In genomic region chr2:163667064-163667887, GRCh38 we compare ENCODE assay signal across 10 cellular contexts.
DNase-seq lines count a peak whose midpoint lies in the region; ATAC-seq and TF ChIP-seq lines count a peak whose summit lies in the region.
"Had no signal": no experiment of that assay in that cellular context is flagged by ENCODE, and none has a peak within 500 bp of the region (broad histone marks: within the 10 kb centered on the region; RNA-seq: fewer than 3 reads in every experiment).

No MANE protein-coding gene starts in this region.

- TF ChIP-seq CTCF in astrocyte of the cerebellum (IDR thresholded peaks at IDR 0.05; ENCODE audit: low read depth, low read length, missing control alignments), result no peak
- TF ChIP-seq CTCF in stomach (IDR thresholded peaks at IDR 0.05), result no peak

- no peak overlapping the region for H3K18ac ChIP-seq in neuronal stem cell (ENCODE audit: low read length)

- H2AK5ac ChIP-seq in neuronal stem cell (ENCODE audit: low read depth, low read length), result no peak overlapping the region

- intact Hi-C loops in left cardiac atrium (cut with DNase I) (no loop called here), stomach (cut with DNase I; ENCODE audit: low total_unique reads) (no loop called here)

- no peak overlapping the region for H2BK120ac ChIP-seq in neuronal stem cell (ENCODE audit: low read depth, low read length)

- H3K14ac ChIP-seq in neuronal stem cell (ENCODE audit: low read length), result no peak overlapping the region

- no peak for TF ChIP-seq POLR2A in stomach (IDR thresholded peaks at IDR 0.05)

- H3K4me2 ChIP-seq in neuronal stem cell (ENCODE audit: insufficient read depth, low read length, poor library complexity, severe bottlenecking), result no peak overlapping the region

- no peak for TF ChIP-seq EP300 in stomach (IDR thresholded peaks at IDR 0.05)

- H3K4me1 ChIP-seq in stomach (peaks cover 0 to 20% (median 9%) of the 10 kb centered on the region in 4 donors), neuronal stem cell (ENCODE audit: control insufficient read depth in 2 of 2, insufficient read depth in 1 of 2, low read depth in 1 of 2, low read length in 2 of 2) (peaks cover 0 to 7% of the 10 kb centered on the region in 2 donors)

- H4K8ac ChIP-seq in neuronal stem cell (ENCODE audit: low read depth, low read length), result no peak overlapping the region

- H3K27me3 ChIP-seq in stomach (no peaks in the 10 kb centered on the region), neuronal stem cell (ENCODE audit: control insufficient read depth in 3 of 3, insufficient read depth in 3 of 3, low read depth in 1 of 3, low read length in 3 of 3) (no peaks in the 10 kb centered on the region)

- H2AFZ ChIP-seq in neuronal stem cell (ENCODE audit: low read length), result no peak overlapping the region

- no peak overlapping the region for H2BK5ac ChIP-seq in neuronal stem cell (ENCODE audit: low read length)

- H3K9me3 ChIP-seq in stomach (no peaks in the 10 kb centered on the region), neuronal stem cell (replicated peaks in 1 of 2; ENCODE audit: control insufficient read depth in 2 of 2, insufficient read depth in 1 of 2, low read depth in 1 of 2, low read length in 2 of 2) (peaks cover 0 to 3% of the 10 kb centered on the region in 2 donors)

- H2BK15ac ChIP-seq in neuronal stem cell (ENCODE audit: low read length), result no peak overlapping the region

- H4K91ac ChIP-seq in neuronal stem cell (ENCODE audit: low read depth, low read length, poor library complexity), result no peak overlapping the region

- H3K23ac ChIP-seq in neuronal stem cell (ENCODE audit: low read depth, low read length, poor library complexity), result no peak overlapping the region

- no peaks in the 10 kb centered on the region for H3K79me1 ChIP-seq in neuronal stem cell (ENCODE audit: low read depth, low read length)

- 41 to 58% (median 49%) methylated on average over 4 of the region's 4 CpGs for WGBS in stomach, 5 donors
- 100% methylated on average over 1 of the region's 4 CpGs; no CpG with 5 or more reads in 1 of the 2 donors for WGBS in neuronal stem cell (ENCODE audit: extremely low coverage in 2 of 2, insufficient read length in 2 of 2, insufficient replicate concordance in 1 of 2), 2 donors

- no peak overlapping the region for H3K4ac ChIP-seq in neuronal stem cell (ENCODE audit: low read length)

- peak overlapping the region in 3 of 5 donors; percentile 11 to 40 (median 22) for H3K27ac ChIP-seq in stomach
- H3K27ac ChIP-seq in neuronal stem cell (replicated peaks; ENCODE audit: low read length), result no peak overlapping the region

- peak; percentile 86 to 97 for ATAC-seq in left cardiac atrium

- in situ Hi-C loops in astrocyte of the cerebellum (cut with HindIII; ENCODE audit: low sequenced_read_pairs), result no loop called here

- no peaks in the 10 kb centered on the region for H3K36me3 ChIP-seq in stomach
- H3K36me3 ChIP-seq in neuronal stem cell (replicated peaks in 1 of 2; ENCODE audit: control insufficient read depth in 2 of 2, insufficient read depth in 2 of 2, low read length in 2 of 2), result peaks cover 2 to 12% of the 10 kb centered on the region in 2 donors

- DNase-seq in HK-2 (ENCODE audit: unreplicated experiment), result peak; percentile 23
- DNase-seq in astrocyte of the cerebellum (ENCODE audit: low read depth), result peak; percentile 92
- no peak for DNase-seq in left cardiac atrium
- DNase-seq in stomach, result no peak
- no peak for DNase-seq in neuronal stem cell (ENCODE audit: low spot score)
- no peak for DNase-seq in GF-D8 (lab: John Stamatoyannopoulos, UW)
- no peak for DNase-seq in stimulated activated naive CD4-positive, alpha-beta T cell (lab: John Stamatoyannopoulos, UW)
- no peak for DNase-seq in NCI-H345 (lab: John Stamatoyannopoulos, UW)
- DNase-seq: hippocampal formation, T-helper 1 cell had no signal

- H3K4me3 ChIP-seq in astrocyte of the cerebellum (ENCODE audit: low read depth, low read length) (no peak overlapping the region), stomach (no peak overlapping the region), neuronal stem cell (ENCODE audit: low read length in 2 of 2) (no peak overlapping the region)

- no peak overlapping the region for H2BK12ac ChIP-seq in neuronal stem cell (ENCODE audit: low read length)

- H3K9ac ChIP-seq in neuronal stem cell (ENCODE audit: low read depth, low read length, poor library complexity), result no peak overlapping the region

Comparison
In these comparisons a context has a peak if more than half of its experiments do, and no peak if none do; other contexts are left out.
1. DNase-seq: peak in HK-2 (single experiment) and astrocyte of the cerebellum (single experiment); none in left cardiac atrium (single experiment), stomach (single experiment), neuronal stem cell (single experiment), GF-D8 (single experiment), stimulated activated naive CD4-positive, alpha-beta T cell (0 of 6) and NCI-H345 (single experiment).